ENCODE assay signal across 8 cellular contexts in the genomic region with DNA sequence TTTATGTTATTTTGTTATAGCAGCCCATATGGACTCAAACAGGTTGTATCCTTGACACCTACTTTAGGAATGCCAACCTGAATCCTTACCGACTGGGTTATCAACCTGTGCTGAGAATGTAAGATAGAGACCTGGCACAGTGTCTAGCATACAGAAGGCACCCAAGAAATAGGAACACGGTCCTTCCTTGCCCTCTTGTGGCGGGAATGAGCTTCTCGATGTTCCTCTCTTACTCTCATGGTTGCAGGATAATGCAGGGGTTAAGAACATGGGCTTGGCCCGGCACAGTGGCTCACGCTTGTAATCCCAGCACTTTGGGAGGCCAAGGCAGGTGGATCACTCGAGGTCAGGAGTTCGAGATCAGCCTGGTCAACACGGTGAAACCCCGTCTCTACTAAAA. TPM values are rescaled to one million over a fixed set of nuclear protein-coding genes. Genes with fewer than 3 reads are reported as not detected.
DNase-seq lines count a peak whose midpoint lies in the region; ATAC-seq and TF ChIP-seq lines count a peak whose summit lies in the region.

No MANE protein-coding gene starts in this region.

- POLR2A ChIA-PET in BJ (lab: Charles Lee) = no interaction called here

- TF ChIP-seq CTCF in BJ (IDR thresholded peaks at IDR 0.05; ENCODE audit: insufficient read depth, low read depth, low read length) = peak; percentile 54
- peak; percentile 47 to 67 for TF ChIP-seq CTCF in brain (conservative IDR thresholded peaks at IDR 0.05)
- TF ChIP-seq CTCF in right lobe of liver (IDR thresholded peaks at IDR 0.05) = peak; percentile 45 to 63 (median 58)

- 23% methylated on average over 9 of the region's 10 CpGs for WGBS in right lobe of liver (ENCODE audit: insufficient coverage, low coverage, low lambda C conversion rate, missing lambda C conversion rate)

- no peaks in the 10 kb centered on the region for H3K27me3 Mint-ChIP-seq in brain

- H3K4me3 ChIP-seq in BJ (ENCODE audit: low read depth, low read length) (no peak overlapping the region), MG63 (no peak overlapping the region), right lobe of liver (no peak overlapping the region)

- H3K36me3 Mint-ChIP-seq in brain = peaks cover 61% of the 10 kb centered on the region

- H3K9me3 ChIP-seq in MG63 (no peaks in the 10 kb centered on the region), right lobe of liver (no peaks in the 10 kb centered on the region)

- ATAC-seq in right lobe of liver (peak; percentile 86 to 94 (median 92)), GM21526 (IDR thresholded peaks at IDR 0.05; ENCODE audit: low FRiP score, unreplicated experiment) (no peak)

- CTCF ChIA-PET in BJ (lab: Yijun Ruan, JAX) = interaction anchor here (0.5 to 1.1 kb wide), 4 partner anchors 29 to 1178 kb away, joined by 3 to 4 read pairs (median 3); no protein-coding TSS in a partner anchor

- peaks cover 0 to 4% (median 0%) of the 10 kb centered on the region in 4 donors for H3K4me1 ChIP-seq in right lobe of liver

- no peak for TF ChIP-seq POLR2A in right lobe of liver (IDR thresholded peaks at IDR 0.05)

- intact Hi-C loops in right lobe of liver (cut with DNase I) = loop anchor here in 1 of 2 donors (5.0 kb wide), 1 partner anchor 62 kb away; no protein-coding TSS in a partner anchor

- no peaks in the 10 kb centered on the region for H3K27me3 ChIP-seq in BJ (ENCODE audit: control insufficient read depth, insufficient read depth, low read length)
- H3K27me3 ChIP-seq in MG63 = no peaks in the 10 kb centered on the region
- H3K27me3 ChIP-seq in right lobe of liver = no peaks in the 10 kb centered on the region

- peaks cover 16% of the 10 kb centered on the region for H3K36me3 ChIP-seq in BJ (ENCODE audit: control insufficient read depth, insufficient read depth, low read length)
- H3K36me3 ChIP-seq in MG63 = peaks cover 28% of the 10 kb centered on the region
- H3K36me3 ChIP-seq in right lobe of liver = peaks cover 0 to 6% (median 0%) of the 10 kb centered on the region in 4 donors

- no peak overlapping the region for H3K27ac ChIP-seq in right lobe of liver

- H3K4me3 Mint-ChIP-seq in brain = no peak overlapping the region

- no peaks in the 10 kb centered on the region for H3K9me3 Mint-ChIP-seq in brain

- no peak overlapping the region for H3K27ac Mint-ChIP-seq in brain

- DNase-seq in BJ (ENCODE audit: low read depth) (no peak), MG63 (peak; percentile 31), right lobe of liver (peak in 1 of 3 donors; percentile 68), NCI-H1092 treated with DMSO at 0.1 percent for 48 hours (lab: John Stamatoyannopoulos, UW) (no peak), pons (ENCODE audit: low spot score) (no peak), mesenteric fat pad (ENCODE audit: low spot score) (no peak)

- H3K4me1 Mint-ChIP-seq in brain = peaks cover 3% of the 10 kb centered on the region

RNA-seq across cellular contexts. Expression of a gene that starts 6.5 kb away (rescaled TPM):
- polyA plus RNA-seq in BJ (2011; rRNA removed) (12.0 and 14.0 TPM in 2 replicates), brain (ENCODE audit: insufficient read depth, low read depth, low replicate concordance) (13.1 TPM)
- polyA minus RNA-seq in BJ (2011; rRNA and poly(A)+ RNA removed) = 4.5 and 5.8 TPM in 2 replicates
- 14.9 and 20.7 TPM in 2 replicates for total RNA-seq in MG63 (2014; rRNA removed; shearing (Covaris generic); ENCODE audit: low replicate concordance)
- total RNA-seq in right lobe of liver (10 to 100 TPM in 2 of 6 experiments, 1 to 10 TPM in 4; 6.7 to 12.2 (median 8.8) TPM), mesenteric fat pad (20.5 TPM)

RNA-seq across cellular contexts. Expression of a gene that starts 29.3 kb away (rescaled TPM):
- polyA plus RNA-seq in BJ (2011; rRNA removed) (0.49 and 0.67 TPM in 2 replicates), brain (ENCODE audit: insufficient read depth, low read depth, low replicate concordance) (1.1 TPM)
- 0.09 and 0.31 TPM in 2 replicates for polyA minus RNA-seq in BJ (2011; rRNA and poly(A)+ RNA removed)
- 25.4 and 51.1 TPM in 2 replicates for total RNA-seq in MG63 (2014; rRNA removed; shearing (Covaris generic); ENCODE audit: low replicate concordance)
- total RNA-seq in right lobe of liver (10 to 100 TPM in 2 of 6 experiments, 1 to 10 TPM in 4; 1.6 to 19.2 (median 4.1) TPM), mesenteric fat pad (8.1 TPM)

RNA-seq across cellular contexts. Expression of a gene that starts 31.4 kb away (rescaled TPM):
- polyA plus RNA-seq in BJ (2011; rRNA removed) (not detected in 2 replicates), brain (ENCODE audit: insufficient read depth, low read depth, low replicate concordance) (not detected)
- not detected in 2 replicates for polyA minus RNA-seq in BJ (2011; rRNA and poly(A)+ RNA removed)
- total RNA-seq in MG63 (2014; rRNA removed; shearing (Covaris generic); ENCODE audit: low replicate concordance) = not detected in 2 replicates
- total RNA-seq in right lobe of liver (10 to 100 TPM in 5 of 6 experiments, 1 to 10 TPM in 1; 9.8 to 20.5 (median 19.0) TPM), mesenteric fat pad (not detected)

Comparison
In these comparisons a context has a peak if more than half of its experiments do, and no peak if none do; other contexts are left out.
1. RNA of a gene that starts 31.4 kb away (total RNA-seq): 9.8 to 20.5 TPM in right lobe of liver; not detected in MG63 and not detected in mesenteric fat pad (single experiment); every median in the first group is over 10 times any median in the second.
2. Peak in every context shown above with its lines, with median percentiles within 50 percentile points of each other: CTCF ChIP-seq.